In genomic region chr17:21213491-21214014, GRCh38 we compare ENCODE assay signal across 1 cellular context.
TF ChIP-seq lines count a peak whose summit lies in the region.

No MANE protein-coding gene starts in this region.

TF ChIP-seq in HEK293, 187 proteins besides CTCF, POLR2A, EP300 and RAD21 (continued from another document):
- TF ChIP-seq ZNF280C (tag by site-specific recombination; IDR thresholded peaks at IDR 0.05) (no peak), ZEB2 (tag by site-specific recombination; IDR thresholded peaks at IDR 0.05) (0 out of 2 replicates have a peak, but pooled peaks have one; percentile 15), ZNF521 (tag by site-specific recombination; IDR thresholded peaks at IDR 0.05) (no peak), GLI4 (tag by site-specific recombination; IDR thresholded peaks at IDR 0.05) (0 out of 2 replicates have a peak, but pooled peaks have one; percentile 40), ZFP37 (tag by site-specific recombination; IDR thresholded peaks at IDR 0.05) (peak; percentile 72; the same call in 1 of the 2 replicates), FEZF1 (tag by site-specific recombination; IDR thresholded peaks at IDR 0.05) (no peak), ZNF792 (tag by site-specific recombination; IDR thresholded peaks at IDR 0.05) (0 out of 2 replicates have a peak, but pooled peaks have one; percentile 30), ZBTB48 (tag by site-specific recombination; IDR thresholded peaks at IDR 0.05) (peak; percentile 23; the same call in 1 of the 2 replicates), ZNF391 (tag by site-specific recombination; IDR thresholded peaks at IDR 0.05; ENCODE audit: borderline replicate concordance, low read depth) (0 out of 2 replicates have a peak, but pooled peaks have one; percentile 43), ZBTB8A (tag by site-specific recombination; IDR thresholded peaks at IDR 0.05) (peak; percentile 91; the same call in 1 of the 2 replicates), REST (tag by site-specific recombination; IDR thresholded peaks at IDR 0.05) (peak; percentile 38; the same call in 1 of the 2 replicates), RBAK (tag by site-specific recombination; IDR thresholded peaks at IDR 0.05) (no peak), PRDM2 (tag by site-specific recombination; IDR thresholded peaks at IDR 0.05; ENCODE audit: borderline replicate concordance) (no peak), ZNF785 (tag by site-specific recombination; IDR thresholded peaks at IDR 0.05) (no peak), ZBTB20 (tag by site-specific recombination; IDR thresholded peaks at IDR 0.05) (peak; percentile 92), ZBTB6 (tag by site-specific recombination; IDR thresholded peaks at IDR 0.05) (no peak), ZNF112 (tag by site-specific recombination; IDR thresholded peaks at IDR 0.05) (no peak), YY2 (tag by site-specific recombination; IDR thresholded peaks at IDR 0.05) (no peak), HOXC10 (CRISPR knock-in tag; IDR thresholded peaks at IDR 0.05) (0 out of 2 replicates have a peak, but pooled peaks have one; percentile 43), SCRT1 (tag by site-specific recombination; IDR thresholded peaks at IDR 0.05; ENCODE audit: borderline replicate concordance) (no peak), GLI2 (tag by site-specific recombination; IDR thresholded peaks at IDR 0.05; ENCODE audit: borderline replicate concordance, low read depth) (no peak), ZNF280D (tag by site-specific recombination; IDR thresholded peaks at IDR 0.05) (no peak), ZNF768 (tag by site-specific recombination; IDR thresholded peaks at IDR 0.05) (no peak), TRIM28 (IDR thresholded peaks at IDR 0.05; ENCODE audit: borderline replicate concordance, low read length) (no peak), ZBTB1 (tag by site-specific recombination; IDR thresholded peaks at IDR 0.05) (no peak), PRDM1 (tag by site-specific recombination; IDR thresholded peaks at IDR 0.05) (no peak), ZNF335 (tag by site-specific recombination; conservative IDR thresholded peaks at IDR 0.05) (no peak)
